Comparison of ENCODE assay signal across 26 cellular contexts in genomic region chr10:16993186-16993585, GRCh38.
A peak's percentile ranks its signal among the peaks of the same experiment; 100 is the strongest.
DNase-seq lines count a peak whose midpoint lies in the region; ATAC-seq and TF ChIP-seq lines count a peak whose summit lies in the region.
"Had no signal": no experiment of that assay in that cellular context is flagged by ENCODE, and none has a peak within 500 bp of the region (broad histone marks: within the 10 kb centered on the region; RNA-seq: fewer than 3 reads in every experiment).

No MANE protein-coding gene starts in this region.

- H3K27me3 ChIP-seq in Panc1 (ENCODE audit: control insufficient read depth, insufficient read depth, low read length) = no peaks in the 10 kb centered on the region
- H3K27me3 ChIP-seq in suprapubic skin = no peaks in the 10 kb centered on the region
- H3K27me3 ChIP-seq: spleen, uterus had no signal

- in situ Hi-C loops in Panc1 (cut with HindIII; ENCODE audit: low pct_unique_long_range_greater_than_20kb, low sequenced_read_pairs) = no loop called here

- TF ChIP-seq POLR2A in suprapubic skin (IDR thresholded peaks at IDR 0.05) = no peak

- DNase-seq in Panc1 (ENCODE audit: low read depth, low spot score) (no peak), coronary artery (ENCODE audit: low spot score) (no peak), lung microvascular endothelial cell (ENCODE audit: low read depth in 2 of 2) (peak; percentile 66 to 89), suprapubic skin (ENCODE audit: low spot score in 2 of 2) (no peak), T-helper 9 cell (no peak), NCI-H524 treated with DMSO at 0.1 percent for 48 hours (lab: John Stamatoyannopoulos, UW) (no peak), nucleus accumbens (lab: John Stamatoyannopoulos, UW) (no peak)
- no peak for DNase-seq in effector CD4-positive, alpha-beta T cell
- DNase-seq: activated CD4-positive, alpha-beta T cell treated with anti-CD3 and anti-CD28 coated beads for 36 hours; activated CD8-positive, alpha-beta T cell treated with anti-CD3 and anti-CD28 coated beads, Interleukin-2, amount 10 ng/mL, durations not matched to agents 7 days and 5 days; aorta; central memory CD4-positive, alpha-beta T cell; DND-41; HCEC 1CT; NCI-H1105 treated with DMSO at 0.1 percent for 48 hours; NCI-H2081 treated with DMSO at 0.1 percent for 48 hours; NCI-H345; NCI-H774; retina; spleen; T-helper 17 cell; uterus had no signal

- 69% methylated on average over 4 of the region's 4 CpGs for WGBS in suprapubic skin

- no peak for ATAC-seq in Panc1
- ATAC-seq: activated CD4-positive, alpha-beta T cell treated with anti-CD3 and anti-CD28 coated beads for 36 hours; activated CD8-positive, alpha-beta T cell treated with anti-CD3 and anti-CD28 coated beads, Interleukin-2, amount 10 ng/mL, durations not matched to agents 7 days and 5 days; T-helper 17 cell had no signal

- CTCF ChIA-PET in Panc1 (lab: Charles Lee) = no interaction called here

- H3K4me3 ChIP-seq in Panc1 (ENCODE audit: low read depth in 2 of 2, low read length in 2 of 2) (no peak overlapping the region), coronary artery (peak overlapping the region; percentile 55), suprapubic skin (no peak overlapping the region)
- H3K4me3 ChIP-seq: SK-N-MC, spleen had no signal

- H3K4me1 ChIP-seq in Panc1 (ENCODE audit: control insufficient read depth, insufficient read depth, low read length) (peaks cover 13% of the 10 kb centered on the region), suprapubic skin (peaks cover 6% of the 10 kb centered on the region)
- H3K4me1 ChIP-seq: uterus had no signal

- intact Hi-C loops in Panc1 (cut with micrococcal nuclease; ENCODE audit: unreplicated experiment) = no loop called here

- TF ChIP-seq CTCF in Panc1 (IDR thresholded peaks at IDR 0.05) (no peak), coronary artery (IDR thresholded peaks at IDR 0.05) (no peak), suprapubic skin (IDR thresholded peaks at IDR 0.05) (no peak)

- H3K27ac ChIP-seq in Panc1 (ENCODE audit: low read length) (peak overlapping the region; percentile 86; the same call in 1 of the 2 replicates), coronary artery (peak overlapping the region in 1 of 2 donors; percentile 66), suprapubic skin (peak overlapping the region; percentile 21)
- H3K27ac ChIP-seq: C4-2B, epithelial cell of prostate, neutrophil, SK-N-MC had no signal

- no peaks in the 10 kb centered on the region for H3K36me3 ChIP-seq in Panc1 (ENCODE audit: control insufficient read depth, insufficient read depth, low read length)
- no peaks in the 10 kb centered on the region for H3K36me3 ChIP-seq in suprapubic skin
- H3K36me3 ChIP-seq: neutrophil, spleen, uterus had no signal

- BruUV-seq in Panc1 (replicated peaks; lab: Mats Ljungman, UMichigan) = no TSS peak

- H3K9me3 ChIP-seq in Panc1 (ENCODE audit: control insufficient read depth, insufficient read depth, low read depth, low read length) = peaks cover 11% of the 10 kb centered on the region; the same call in 1 of the 2 replicates
- H3K9me3 ChIP-seq in suprapubic skin = no peaks in the 10 kb centered on the region
- H3K9me3 ChIP-seq: neutrophil, spleen, uterus had no signal

- TF ChIP-seq EP300 in suprapubic skin (IDR thresholded peaks at IDR 0.05) = no peak

- POLR2A ChIA-PET in Panc1 (lab: Charles Lee) = no interaction called here

Comparison
In these comparisons a context has a peak if more than half of its experiments do, and no peak if none do; other contexts are left out.
1. DNase-seq: peak in lung microvascular endothelial cell (2 of 2); none in Panc1 (single experiment), coronary artery (single experiment), suprapubic skin (0 of 2), T-helper 9 cell (single experiment), NCI-H524 treated with DMSO at 0.1 percent for 48 hours (single experiment), nucleus accumbens (0 of 56) and effector CD4-positive, alpha-beta T cell (single experiment).